In genomic region chr20:39049684-39050554, GRCh38 we compare ENCODE assay signal across 8 cellular contexts.
DNase-seq lines count a peak whose midpoint lies in the region; ATAC-seq and TF ChIP-seq lines count a peak whose summit lies in the region.

No MANE protein-coding gene starts in this region.

- H3K79me2 ChIP-seq in MM.1S (ENCODE audit: low read length), result no peaks in the 10 kb centered on the region

- H3K4me3 ChIP-seq in GM06990 (replicated peaks; ENCODE audit: low read depth, low read length) (peak overlapping the region; percentile 80), MM.1S (ENCODE audit: low read length) (peak overlapping the region; percentile 91), adrenal gland (peak overlapping the region; percentile 17 to 65 (median 46)), prostate gland (peak overlapping the region; percentile 43 to 56), urinary bladder (ENCODE audit: low read depth, low read length) (peak overlapping the region; percentile 42)

- H3K9me3 ChIP-seq in MM.1S (replicated peaks; ENCODE audit: insufficient read depth, low read length), result no peaks in the 10 kb centered on the region
- H3K9me3 ChIP-seq in adrenal gland (replicated peaks in 1 of 3), result no peaks in the 10 kb centered on the region
- H3K9me3 ChIP-seq in prostate gland, result no peaks in the 10 kb centered on the region

- TF ChIP-seq CTCF in GM06990 (IDR thresholded peaks at IDR 0.05; ENCODE audit: insufficient read depth, low read length, poor library complexity, severe bottlenecking), result peak; percentile 95
- TF ChIP-seq CTCF in MM.1S (IDR thresholded peaks at IDR 0.05; ENCODE audit: low read length), result peak; percentile 94
- peak; percentile 91 to 99 (median 95) for TF ChIP-seq CTCF in adrenal gland (IDR thresholded peaks at IDR 0.05)
- peak; percentile 92 to 97 (median 94) for TF ChIP-seq CTCF in prostate gland (IDR thresholded peaks at IDR 0.05)

- H3K9ac ChIP-seq in MM.1S (ENCODE audit: low read length), result peak overlapping the region; percentile 69

- H3K4me1 ChIP-seq in MM.1S (ENCODE audit: low read length) (no peaks in the 10 kb centered on the region), adrenal gland (replicated peaks in 1 of 2) (peaks cover 0 to 7% of the 10 kb centered on the region in 2 donors), prostate gland (replicated peaks) (no peaks in the 10 kb centered on the region), urinary bladder (ENCODE audit: insufficient read depth) (no peaks in the 10 kb centered on the region)

- peak overlapping the region; percentile 100 for H2AFZ ChIP-seq in MM.1S (ENCODE audit: low read length)

- no peaks in the 10 kb centered on the region for H4K20me1 ChIP-seq in MM.1S (ENCODE audit: insufficient read depth, low read length)

- no peaks in the 10 kb centered on the region for H3K27me3 ChIP-seq in GM06990 (replicated peaks; ENCODE audit: control insufficient read depth, insufficient read depth, low read length)
- no peaks in the 10 kb centered on the region for H3K27me3 ChIP-seq in MM.1S (replicated peaks; ENCODE audit: insufficient read depth, low read length)
- no peaks in the 10 kb centered on the region for H3K27me3 ChIP-seq in adrenal gland
- no peaks in the 10 kb centered on the region for H3K27me3 ChIP-seq in prostate gland (replicated peaks; ENCODE audit: insufficient read depth)

- peak; percentile 89 for ATAC-seq in left ventricle myocardium superior

- H3K36me3 ChIP-seq in GM06990 (ENCODE audit: control insufficient read depth, insufficient read depth, low read length), result no peaks in the 10 kb centered on the region; the same call in 1 of the 2 replicates
- no peaks in the 10 kb centered on the region for H3K36me3 ChIP-seq in MM.1S (replicated peaks; ENCODE audit: insufficient read depth, low read length)
- H3K36me3 ChIP-seq in adrenal gland (replicated peaks in 1 of 2), result no peaks in the 10 kb centered on the region
- no peaks in the 10 kb centered on the region for H3K36me3 ChIP-seq in prostate gland
- no peaks in the 10 kb centered on the region for H3K36me3 ChIP-seq in urinary bladder (ENCODE audit: insufficient read depth)

- no peaks in the 10 kb centered on the region for H3K9me2 ChIP-seq in MM.1S (replicated peaks; ENCODE audit: insufficient read depth, low read length)

- no peaks in the 10 kb centered on the region; the same call in 1 of the 2 replicates for H3F3A ChIP-seq in MM.1S (ENCODE audit: insufficient read depth, low read length)

- WGBS in adrenal gland, 4 donors, result 1 to 2% (median 1%) methylated on average over 25 to 69 of the region's 69 CpGs
- 1% methylated on average over 65 of the region's 69 CpGs for WGBS in prostate gland
- WGBS in urinary bladder, result 1% methylated on average over 69 of the region's 69 CpGs

- DNase-seq in GM06990 (ENCODE audit: extremely low read depth, insufficient read length) (peak; percentile 88), GOT3 (lab: John Stamatoyannopoulos, UW) (peak; percentile 64), MM.1S (peak; percentile 76), T follicular helper cell (ENCODE audit: low read depth) (peak; percentile 63), adrenal gland (peak; percentile 69 to 85 (median 76)), left ventricle myocardium superior (peak; percentile 87), prostate gland (ENCODE audit: low spot score) (peak; percentile 67)

- intact Hi-C loops in adrenal gland (cut with DNase I), result loop anchor here (5.0 to 10.0 kb wide), 3 partner anchors 32 to 405 kb away; partner anchors contain the start of gene FAM83D (in 2 of the 2)
- intact Hi-C loops in left ventricle myocardium superior (cut with micrococcal nuclease), result no loop called here
- intact Hi-C loops in prostate gland (cut with DNase I), result loop anchor here (1.0 to 10.0 kb wide), 3 partner anchors 32 to 405 kb away; partner anchors contain the start of gene DHX35

- H3K4me2 ChIP-seq in MM.1S (ENCODE audit: low read depth, low read length), result peak overlapping the region; percentile 100

- TF ChIP-seq POLR2A in adrenal gland (IDR thresholded peaks at IDR 0.05) (no peak), prostate gland (IDR thresholded peaks at IDR 0.05) (no peak)

- H3K27ac ChIP-seq in MM.1S (ENCODE audit: low read length) (no peak overlapping the region), adrenal gland (peak overlapping the region in 3 of 5 donors; percentile 25 to 80 (median 56)), prostate gland (peak overlapping the region; percentile 2 to 46), urinary bladder (ENCODE audit: low read depth) (no peak overlapping the region)

Comparison
In these comparisons a context has a peak if more than half of its experiments do, and no peak if none do; other contexts are left out.
1. H3K27ac ChIP-seq: peak in adrenal gland (3 of 5) and prostate gland (2 of 2); none in MM.1S (single experiment) and urinary bladder (single experiment).
2. Peak in every context shown above with its lines, with median percentiles within 50 percentile points of each other: DNase-seq, H3K4me3 ChIP-seq and CTCF ChIP-seq.